In the genomic region with DNA sequence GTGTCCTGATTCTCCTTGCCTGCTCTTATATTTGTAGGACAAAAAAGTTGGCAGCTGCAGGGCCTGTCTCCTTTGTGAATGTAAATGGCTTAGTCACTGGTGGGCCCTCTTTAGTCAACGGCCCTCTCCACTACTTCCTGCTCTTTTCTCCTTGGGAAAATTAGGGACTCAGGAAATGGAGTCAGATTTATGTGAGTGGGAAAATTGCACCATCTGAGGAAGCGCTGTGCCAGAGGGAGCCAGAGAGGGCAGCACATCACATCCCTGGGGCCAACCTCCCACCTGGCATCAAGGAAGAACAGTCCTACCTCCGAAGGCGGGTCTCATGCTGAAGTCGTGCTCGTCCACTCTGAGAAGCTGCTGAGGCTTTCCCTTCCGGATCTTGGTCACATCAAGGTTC, we compare ENCODE assay signal across 10 cellular contexts. TPM values are rescaled to one million over a fixed set of nuclear protein-coding genes. Genes with fewer than 3 reads are reported as not detected.
DNase-seq lines count a peak whose midpoint lies in the region; ATAC-seq and TF ChIP-seq lines count a peak whose summit lies in the region.
"Had no signal": no experiment of that assay in that cellular context is flagged by ENCODE, and none has a peak within 500 bp of the region (broad histone marks: within the 10 kb centered on the region; RNA-seq: fewer than 3 reads in every experiment).

No MANE protein-coding gene starts in this region.

- H3K9me3 ChIP-seq in esophagus (ENCODE audit: control insufficient read depth in 2 of 2, insufficient read depth in 1 of 2, low read depth in 1 of 2, low read length in 1 of 2) (peaks cover 0 to 7% of the 10 kb centered on the region in 2 donors), transverse colon (no peaks in the 10 kb centered on the region), aorta (ENCODE audit: control insufficient read depth, low read length) (no peaks in the 10 kb centered on the region)

- TF ChIP-seq CTCF in GM10266 (IDR thresholded peaks at IDR 0.05; ENCODE audit: control insufficient read depth, insufficient read depth, low read depth, missing control alignments) (peak; percentile 19), transverse colon (IDR thresholded peaks at IDR 0.05) (no peak)

- no peak overlapping the region for H3K4me3 ChIP-seq in esophagus (ENCODE audit: low read depth in 1 of 2, low read length in 2 of 2)
- H3K4me3 ChIP-seq in transverse colon, result no peak overlapping the region
- H3K4me3 ChIP-seq in aorta (ENCODE audit: low read length in 2 of 2), result no peak overlapping the region

- ATAC-seq in aorta (ENCODE audit: low FRiP score) (no peak), HG03342 (IDR thresholded peaks at IDR 0.05; ENCODE audit: unreplicated experiment) (no peak)

- H3K27ac ChIP-seq in esophagus (ENCODE audit: low read depth in 2 of 2, low read length in 1 of 2) (peak overlapping the region; percentile 63 to 68), transverse colon (no peak overlapping the region), aorta (ENCODE audit: low read depth in 1 of 2, low read length in 2 of 2) (no peak overlapping the region)

- peak; percentile 71 for DNase-seq in A172 (ENCODE audit: low spot score)
- no peak for DNase-seq in GM10266 (ENCODE audit: extremely low spot score)
- no peak for DNase-seq in NCI-H526 (lab: John Stamatoyannopoulos, UW)
- DNase-seq in transverse colon, result no peak
- DNase-seq in aorta, result no peak
- DNase-seq: amniotic stem cell, NCI-H2171 treated with DMSO at 0.1 percent for 48 hours had no signal

- intact Hi-C loops in transverse colon (cut with DNase I; ENCODE audit: low total_unique reads) (no loop called here), aorta (cut with DNase I) (no loop called here)

- TF ChIP-seq POLR2A in transverse colon (IDR thresholded peaks at IDR 0.05), result no peak

- peaks cover 0 to 7% of the 10 kb centered on the region in 2 donors for H3K4me1 ChIP-seq in esophagus (ENCODE audit: control insufficient read depth in 2 of 2, insufficient read depth in 2 of 2, low read length in 1 of 2)
- H3K4me1 ChIP-seq in transverse colon, result peaks cover 0 to 8% (median 4%) of the 10 kb centered on the region in 4 donors
- no peaks in the 10 kb centered on the region for H3K4me1 ChIP-seq in aorta (ENCODE audit: control insufficient read depth in 1 of 2, insufficient read depth in 2 of 2, low read length in 2 of 2)

- H3K27me3 ChIP-seq in esophagus (ENCODE audit: control insufficient read depth in 1 of 2, insufficient read depth in 2 of 2, low read length in 2 of 2), result no peaks in the 10 kb centered on the region
- H3K27me3 ChIP-seq in transverse colon, result no peaks in the 10 kb centered on the region
- no peaks in the 10 kb centered on the region for H3K27me3 ChIP-seq in aorta (ENCODE audit: control insufficient read depth in 1 of 2, insufficient read depth in 2 of 2, low read length in 1 of 2)

- no peak for TF ChIP-seq EP300 in transverse colon (IDR thresholded peaks at IDR 0.05; ENCODE audit: low read depth)

- 83 to 87% methylated on average over 7 of the region's 7 CpGs for WGBS in esophagus, 2 donors
- WGBS in transverse colon (ENCODE audit: low coverage in 1 of 2), 2 donors, result 84 to 85% methylated on average over 6 to 7 of the region's 7 CpGs
- WGBS in aorta, 2 donors, result 86 to 88% methylated on average over 7 of the region's 7 CpGs

- H3K36me3 ChIP-seq in esophagus (ENCODE audit: control insufficient read depth in 2 of 2, insufficient read depth in 2 of 2, low read length in 1 of 2), result no peaks in the 10 kb centered on the region
- no peaks in the 10 kb centered on the region for H3K36me3 ChIP-seq in transverse colon
- H3K36me3 ChIP-seq in aorta (ENCODE audit: control insufficient read depth in 1 of 2, insufficient read depth in 2 of 2, low read length in 1 of 2), result no peaks in the 10 kb centered on the region

- in situ Hi-C loops in transverse colon (cut with MboI; ENCODE audit: low pct_ligation_motif_present in 1 of 4, low pct_unique_long_range_greater_than_20kb in 1 of 4, low sequenced_read_pairs in 3 of 4), result no loop called here

TF ChIP-seq in PFSK-1, 5 proteins besides CTCF, POLR2A, EP300 and RAD21:
- TF ChIP-seq POLR2AphosphoS5 (IDR thresholded peaks at IDR 0.05; ENCODE audit: low read depth, low read length) (no peak), SIN3A (IDR thresholded peaks at IDR 0.05; ENCODE audit: borderline replicate concordance, insufficient read depth, low read length) (peak; percentile 45; the same call in 1 of the 2 replicates), FOXP2 (optimal IDR thresholded peaks at IDR 0.05; ENCODE audit: borderline replicate concordance, extremely low read depth, extremely low read length, insufficient read depth) (no peak), TAF1 (IDR thresholded peaks at IDR 0.05; ENCODE audit: borderline replicate concordance, insufficient read depth, low read length) (peak; percentile 11; the same call in 1 of the 2 replicates)
- TF ChIP-seq, protein P1, sequence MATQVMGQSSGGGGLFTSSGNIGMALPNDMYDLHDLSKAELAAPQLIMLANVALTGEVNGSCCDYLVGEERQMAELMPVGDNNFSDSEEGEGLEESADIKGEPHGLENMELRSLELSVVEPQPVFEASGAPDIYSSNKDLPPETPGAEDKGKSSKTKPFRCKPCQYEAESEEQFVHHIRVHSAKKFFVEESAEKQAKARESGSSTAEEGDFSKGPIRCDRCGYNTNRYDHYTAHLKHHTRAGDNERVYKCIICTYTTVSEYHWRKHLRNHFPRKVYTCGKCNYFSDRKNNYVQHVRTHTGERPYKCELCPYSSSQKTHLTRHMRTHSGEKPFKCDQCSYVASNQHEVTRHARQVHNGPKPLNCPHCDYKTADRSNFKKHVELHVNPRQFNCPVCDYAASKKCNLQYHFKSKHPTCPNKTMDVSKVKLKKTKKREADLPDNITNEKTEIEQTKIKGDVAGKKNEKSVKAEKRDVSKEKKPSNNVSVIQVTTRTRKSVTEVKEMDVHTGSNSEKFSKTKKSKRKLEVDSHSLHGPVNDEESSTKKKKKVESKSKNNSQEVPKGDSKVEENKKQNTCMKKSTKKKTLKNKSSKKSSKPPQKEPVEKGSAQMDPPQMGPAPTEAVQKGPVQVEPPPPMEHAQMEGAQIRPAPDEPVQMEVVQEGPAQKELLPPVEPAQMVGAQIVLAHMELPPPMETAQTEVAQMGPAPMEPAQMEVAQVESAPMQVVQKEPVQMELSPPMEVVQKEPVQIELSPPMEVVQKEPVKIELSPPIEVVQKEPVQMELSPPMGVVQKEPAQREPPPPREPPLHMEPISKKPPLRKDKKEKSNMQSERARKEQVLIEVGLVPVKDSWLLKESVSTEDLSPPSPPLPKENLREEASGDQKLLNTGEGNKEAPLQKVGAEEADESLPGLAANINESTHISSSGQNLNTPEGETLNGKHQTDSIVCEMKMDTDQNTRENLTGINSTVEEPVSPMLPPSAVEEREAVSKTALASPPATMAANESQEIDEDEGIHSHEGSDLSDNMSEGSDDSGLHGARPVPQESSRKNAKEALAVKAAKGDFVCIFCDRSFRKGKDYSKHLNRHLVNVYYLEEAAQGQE (IDR thresholded peaks at IDR 0.05; ENCODE audit: insufficient read depth in 1 of 2, low read depth in 2 of 2, low read length in 2 of 2), result 0 out of 4 replicates have a peak, but pooled peaks of 1 of the 2 experiments have one; percentile 36

RNA-seq across cellular contexts. Expression of a gene that starts 15.6 kb away (rescaled TPM):
- not detected in 2 replicates for total RNA-seq in A172 (2014; rRNA removed; shearing (Covaris generic))
- 0.63 TPM for polyA plus RNA-seq in PFSK-1 (2012; ENCODE audit: insufficient read length, low read depth)
- under 1 TPM; 0.08 to 0.12 TPM for polyA plus RNA-seq in esophagus
- 1 to 10 TPM in 3 of 4 donors, not detected in 1; 1.1 to 4.3 (median 1.2) TPM for total RNA-seq in transverse colon
- 1 to 10 TPM; 3.3 to 3.6 TPM for total RNA-seq in aorta
- polyA plus RNA-seq in aorta, result under 1 TPM in 1 of 2 donors, not detected in 1; 0.82 TPM

RNA-seq across cellular contexts. Expression of a gene that starts 53.1 kb away (rescaled TPM):
- 36.5 and 39.4 TPM in 2 replicates for total RNA-seq in A172 (2014; rRNA removed; shearing (Covaris generic))
- polyA plus RNA-seq in PFSK-1 (2012; ENCODE audit: insufficient read length, low read depth), result 33.8 TPM
- polyA plus RNA-seq in esophagus (10 to 100 TPM; 17.3 to 19.4 TPM), aorta (10 to 100 TPM; 18.6 to 29.7 TPM)
- total RNA-seq in transverse colon (10 to 100 TPM; 27.3 to 52.9 (median 38.2) TPM), aorta (10 to 100 TPM; 34.1 to 38.7 TPM)

Comparison
In these comparisons a context has a peak if more than half of its experiments do, and no peak if none do; other contexts are left out.
1. H3K27ac ChIP-seq: peak in esophagus (2 of 2); none in transverse colon (0 of 4) and aorta (0 of 2).